Comparison of ENCODE assay signal across 8 cellular contexts in genomic region chr2:238784671-238785527, GRCh38.
A peak's percentile ranks its signal among the peaks of the same experiment; 100 is the strongest.
DNase-seq lines count a peak whose midpoint lies in the region; ATAC-seq lines count a peak whose summit lies in the region.

No MANE protein-coding gene starts in this region.

- WGBS in GM23248 (ENCODE audit: low coverage in 1 of 2, low lambda C conversion rate in 2 of 2, missing lambda C conversion rate in 2 of 2), 2 experiments = 3 to 4% methylated on average over 17 of the region's 17 CpGs

- H3K4me2 ChIP-seq in GM23248 (ENCODE audit: unreplicated experiment) = peak overlapping the region; percentile 100

- DNase-seq in AG08396 (ENCODE audit: low spot score) = peak; percentile 77
- DNase-seq in GM23248 = peak; percentile 93
- peak; percentile 34 for DNase-seq in NCI-H69 (lab: John Stamatoyannopoulos, UW)
- peak; percentile 78 for DNase-seq in activated CD8-positive, alpha-beta memory T cell treated with anti-CD3 and anti-CD28 coated beads for 24 hours
- peak; percentile 57 for DNase-seq in epidermal melanocyte (ENCODE audit: insufficient read length, low spot score)
- peak; percentile 67 for DNase-seq in myocyte (ENCODE audit: low read depth)
- DNase-seq in stimulated activated CD8-positive, alpha-beta memory T cell treated with anti-CD3 and anti-CD28 coated beads, Interleukin-7, amount 100 ng/mL, for 1 hour (ENCODE audit: low read depth in 2 of 2) = peak; percentile 17 to 29

- no peaks in the 10 kb centered on the region for H4K20me1 ChIP-seq in GM23248 (ENCODE audit: insufficient read depth)

- no peaks in the 10 kb centered on the region for H3K36me3 ChIP-seq in GM23248 (ENCODE audit: low read depth)

- no peaks in the 10 kb centered on the region for H3K27me3 ChIP-seq in GM23248 (replicated peaks; ENCODE audit: insufficient read depth)

- no peak for ATAC-seq in HG03520 (IDR thresholded peaks at IDR 0.05; ENCODE audit: unreplicated experiment)

- peak overlapping the region; percentile 19; the same call in 1 of the 2 replicates for H2AFZ ChIP-seq in GM23248

- peak overlapping the region; percentile 97 for H3K9ac ChIP-seq in GM23248

- peak overlapping the region; percentile 81 for H3K4me3 ChIP-seq in GM23248

- H3K27ac ChIP-seq in GM23248 = peak overlapping the region; percentile 96

- no peaks in the 10 kb centered on the region for H3K9me2 ChIP-seq in GM23248 (ENCODE audit: insufficient read depth)

- H3K4me1 ChIP-seq in GM23248 (ENCODE audit: insufficient read depth) = peaks cover 50% of the 10 kb centered on the region

- H3K9me3 ChIP-seq in GM23248 (ENCODE audit: low read depth) = no peaks in the 10 kb centered on the region

- peaks cover 38% of the 10 kb centered on the region for H3F3A ChIP-seq in GM23248 (ENCODE audit: insufficient read depth)

- in situ Hi-C loops in GM23248 (cut with MboI) = loop anchor here (10.0 kb wide), 2 partner anchors 100 to 280 kb away; no protein-coding TSS in a partner anchor

- peaks cover 55% of the 10 kb centered on the region for H3K79me2 ChIP-seq in GM23248 (ENCODE audit: insufficient read depth)

Comparison
In these comparisons a context has a peak if more than half of its experiments do, and no peak if none do; other contexts are left out.
1. DNase-seq: peak in every context shown above with its lines; median percentile 93 in GM23248; 78 in activated CD8-positive, alpha-beta memory T cell treated with anti-CD3 and anti-CD28 coated beads for 24 hours; 77 in AG08396; 67 in myocyte; 57 in epidermal melanocyte; 34 in NCI-H69; 23 in stimulated activated CD8-positive, alpha-beta memory T cell treated with anti-CD3 and anti-CD28 coated beads, Interleukin-7, amount 100 ng/mL, for 1 hour.